21 cellular contexts compared by ENCODE assay signal in the genomic region with DNA sequence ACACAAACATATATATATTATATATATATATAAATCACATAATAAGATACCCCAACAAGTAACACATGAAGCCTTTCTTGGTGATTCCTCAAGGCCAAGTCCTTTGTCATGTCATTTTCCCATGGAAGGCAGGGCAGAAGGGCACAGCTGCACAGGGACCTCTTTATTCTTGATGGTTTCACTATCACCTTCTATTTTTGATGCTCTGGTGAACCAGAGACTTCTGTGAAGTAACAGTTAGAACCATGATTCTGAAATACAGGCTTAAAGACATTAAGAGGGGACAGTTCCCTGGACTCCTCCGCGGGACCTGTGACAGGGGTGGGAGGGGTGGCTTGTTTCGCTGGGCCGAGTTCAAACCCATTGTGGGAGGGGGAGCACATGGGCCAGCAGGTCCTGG.
"Had no signal": no experiment of that assay in that cellular context is flagged by ENCODE, and none has a peak within 500 bp of the region (broad histone marks: within the 10 kb centered on the region; RNA-seq: fewer than 3 reads in every experiment).

No MANE protein-coding gene starts in this region.

- H3K4me1 ChIP-seq: esophagus muscularis mucosa, gastrocnemius medialis, heart right ventricle, psoas muscle, spleen, transverse colon had no signal

- DNase-seq: effector memory CD8-positive, alpha-beta T cell; gastrocnemius medialis; heart right ventricle; hypothalamus; kidney glomerular epithelial cell; mesendoderm; naive thymus-derived CD4-positive, alpha-beta T cell; psoas muscle; retina; right lobe of liver; spleen; stimulated activated CD4-positive, alpha-beta T cell treated with anti-CD3 and anti-CD28 coated beads, Interleukin-15, amount 100 ng/mL, for 24 hours; stimulated activated CD4-positive, alpha-beta T cell treated with anti-CD3 and anti-CD28 coated beads, Interleukin-1b, Interleukin-23, amount 100 ng/mL, for 48 hours; stimulated activated CD4-positive, alpha-beta T cell treated with anti-CD3 and anti-CD28 coated beads, Interleukin-4, amount 100 ng/mL, for 24 hours; stimulated activated naive CD8-positive, alpha-beta T cell treated with anti-CD3 and anti-CD28 coated beads, Interleukin-15, amount 100 ng/mL, for 72 hours; transverse colon had no signal

- H3K27me3 ChIP-seq: esophagus muscularis mucosa, gastrocnemius medialis, heart right ventricle, neutrophil, right lobe of liver, spleen, transverse colon had no signal

- ATAC-seq: effector memory CD8-positive, alpha-beta T cell; gastrocnemius medialis; heart right ventricle; naive thymus-derived CD4-positive, alpha-beta T cell; psoas muscle; right lobe of liver; stimulated activated memory B cell treated with anti-CD40 and anti-IgM and Interleukin-4, amounts not matched to agents 10 μg/mL and 1 μg/mL and 100 μg/mL, for 72 hours; stimulated activated naive CD8-positive, alpha-beta T cell treated with anti-CD3 and anti-CD28 coated beads, Interleukin-15, amount 100 ng/mL, for 72 hours had no signal

- H3K9me3 ChIP-seq: esophagus muscularis mucosa, gastrocnemius medialis, heart right ventricle, neutrophil, psoas muscle, right lobe of liver, spleen, thoracic aorta, transverse colon had no signal

- H3K36me3 ChIP-seq: gastrocnemius medialis, neutrophil, right lobe of liver, thoracic aorta had no signal

- H3K4me3 ChIP-seq: esophagus muscularis mucosa, gastrocnemius medialis, heart right ventricle, psoas muscle, right lobe of liver, spleen, thoracic aorta, transverse colon had no signal

- H3K27ac ChIP-seq: epithelial cell of prostate, esophagus muscularis mucosa, gastrocnemius medialis, heart right ventricle, neutrophil, psoas muscle, right lobe of liver, spleen, thoracic aorta, transverse colon had no signal
